Comparison of ENCODE assay signal across 8 cellular contexts in genomic region chr3:160006282-160007163, GRCh38. TPM values are rescaled to one million over a fixed set of nuclear protein-coding genes. Genes with fewer than 3 reads are reported as not detected.
DNase-seq lines count a peak whose midpoint lies in the region; ATAC-seq and TF ChIP-seq lines count a peak whose summit lies in the region.

No MANE protein-coding gene starts in this region.

- peak; percentile 90 for TF ChIP-seq CTCF in LNCAP (IDR thresholded peaks at IDR 0.05)

- ATAC-seq in GM21515 (IDR thresholded peaks at IDR 0.05; ENCODE audit: unreplicated experiment) (peak; percentile 39), HG02840 (IDR thresholded peaks at IDR 0.05; ENCODE audit: low FRiP score, unreplicated experiment) (no peak)

- DNase-seq in DMS153 treated with DMSO at 0.1 percent for 48 hours (lab: John Stamatoyannopoulos, UW; ENCODE audit: unreplicated experiment) (peak; percentile 34), DMS153 (lab: John Stamatoyannopoulos, UW) (no peak), RKO (ENCODE audit: low spot score) (peak; percentile 83), dermis microvascular lymphatic vessel endothelial cell (ENCODE audit: low read depth in 2 of 2) (peak; percentile 61 to 80), lung microvascular endothelial cell (ENCODE audit: low read depth in 2 of 2) (peak; percentile 82)

RNA-seq across cellular contexts. Expression of gene IL12A, which starts 17.9 kb away (rescaled TPM):
- total RNA-seq in dermis microvascular lymphatic vessel endothelial cell, result 0.13 TPM in 1 of 2 replicates, not detected in the other
- total RNA-seq in lung microvascular endothelial cell, result under 0.01 and 0.44 TPM in 2 replicates
